23 cellular contexts compared by ENCODE assay signal in genomic region chr15:90690585-90690984, GRCh38.
"Had no signal": no experiment of that assay in that cellular context is flagged by ENCODE, and none has a peak within 500 bp of the region (broad histone marks: within the 10 kb centered on the region; RNA-seq: fewer than 3 reads in every experiment).

No MANE protein-coding gene starts in this region.

- H3K4me3 ChIP-seq: adrenal gland, breast epithelium, colonic mucosa, esophagus squamous epithelium, heart right ventricle, spleen, tibial nerve had no signal

- H3K9me3 ChIP-seq: adrenal gland, breast epithelium, colonic mucosa, tibial nerve had no signal

- H3K36me3 ChIP-seq: adrenal gland, breast epithelium, colonic mucosa, esophagus squamous epithelium, heart right ventricle, spleen, tibial nerve, WERI-Rb-1 had no signal

- ATAC-seq: activated CD8-positive, alpha-beta T cell treated with anti-CD3 and anti-CD28 coated beads, Interleukin-2, amount 10 ng/mL, durations not matched to agents 7 days and 5 days; activated naive CD4-positive, alpha-beta T cell treated with anti-CD3 and anti-CD28 coated beads, Interleukin-2, amount 50 U/mL, for 72 hours; activated T-helper 17 cell treated with anti-CD3 and anti-CD28 coated beads, Interleukin-2, amount 50 U/mL, for 72 hours; heart right ventricle; left colon; T-cell had no signal

- H3K9me3 Mint-ChIP-seq: activated naive CD4-positive, alpha-beta T cell treated with anti-CD3 and anti-CD28 coated beads, Interleukin-2, amount 50 U/mL, for 72 hours; activated T-cell treated with anti-CD3 and anti-CD28 coated beads, Interleukin-2, amount 50 U/mL, for 24 hours; activated T-helper 17 cell treated with anti-CD3 and anti-CD28 coated beads, Interleukin-2, amount 50 U/mL, for 72 hours; central memory CD8-positive, alpha-beta T cell; stimulated activated naive CD8-positive, alpha-beta T cell treated with anti-CD3 and anti-CD28 coated beads, Interleukin-15, Interleukin-2, amounts not matched to agents 100 ng/mL and 50 ng/mL, for 24 hours; T-cell had no signal

- H3K27ac Mint-ChIP-seq: activated CD8-positive, alpha-beta T cell treated with anti-CD3 and anti-CD28 coated beads, Interleukin-2, amount 10 ng/mL, durations not matched to agents 7 days and 5 days; activated naive CD4-positive, alpha-beta T cell treated with anti-CD3 and anti-CD28 coated beads, Interleukin-2, amount 50 U/mL, for 72 hours; activated T-cell treated with anti-CD3 and anti-CD28 coated beads, Interleukin-2, amount 50 U/mL, for 24 hours; activated T-helper 17 cell treated with anti-CD3 and anti-CD28 coated beads, Interleukin-2, amount 50 U/mL, for 72 hours; memory B cell; stimulated activated naive CD8-positive, alpha-beta T cell treated with anti-CD3 and anti-CD28 coated beads, Interleukin-15, Interleukin-2, amounts not matched to agents 100 ng/mL and 50 ng/mL, for 24 hours; T-cell had no signal

- H3K27me3 ChIP-seq: adrenal gland, breast epithelium, colonic mucosa, esophagus squamous epithelium, heart right ventricle, spleen, tibial nerve had no signal

- H3K4me1 Mint-ChIP-seq: neural crest cell had no signal

- DNase-seq: activated CD4-positive, alpha-beta T cell treated with anti-CD3 and anti-CD28 coated beads, Interleukin-2, amount 50 U/mL, for 1 hour; activated CD4-positive, CD25-positive, alpha-beta regulatory T cell treated with anti-CD3 and anti-CD28 coated beads, Interleukin-2, amount 50 U/mL, for 72 hours; activated CD8-positive, alpha-beta T cell treated with anti-CD3 and anti-CD28 coated beads, Interleukin-2, amount 10 ng/mL, durations not matched to agents 7 days and 5 days; activated T-cell treated with anti-CD3 and anti-CD28 coated beads, Interleukin-2, amount 50 U/mL, for 24 hours; adrenal gland; colonic mucosa; esophagus squamous epithelium; heart right ventricle; left colon; occipital lobe; spleen; stimulated activated CD4-positive, alpha-beta T cell treated with anti-CD3 and anti-CD28 coated beads, Interleukin-4, amount 100 ng/mL, for 4 hours; substantia nigra; T-cell; WERI-Rb-1 had no signal

- H3K4me3 Mint-ChIP-seq: activated CD8-positive, alpha-beta T cell treated with anti-CD3 and anti-CD28 coated beads, Interleukin-2, amount 10 ng/mL, durations not matched to agents 7 days and 5 days; activated T-cell treated with anti-CD3 and anti-CD28 coated beads, Interleukin-2, amount 50 U/mL, for 24 hours; activated T-helper 17 cell treated with anti-CD3 and anti-CD28 coated beads, Interleukin-2, amount 50 U/mL, for 72 hours; central memory CD8-positive, alpha-beta T cell; memory B cell; neural crest cell; stimulated activated naive CD8-positive, alpha-beta T cell treated with anti-CD3 and anti-CD28 coated beads, Interleukin-15, Interleukin-2, amounts not matched to agents 100 ng/mL and 50 ng/mL, for 24 hours; T-cell had no signal

- H3K27me3 Mint-ChIP-seq: activated T-cell treated with anti-CD3 and anti-CD28 coated beads, Interleukin-2, amount 50 U/mL, for 24 hours; activated T-helper 17 cell treated with anti-CD3 and anti-CD28 coated beads, Interleukin-2, amount 50 U/mL, for 72 hours; central memory CD8-positive, alpha-beta T cell; memory B cell; stimulated activated naive CD8-positive, alpha-beta T cell treated with anti-CD3 and anti-CD28 coated beads, Interleukin-15, Interleukin-2, amounts not matched to agents 100 ng/mL and 50 ng/mL, for 24 hours; T-cell had no signal

- H3K4me1 ChIP-seq: breast epithelium, colonic mucosa, esophagus squamous epithelium had no signal

- H3K36me3 Mint-ChIP-seq: activated naive CD4-positive, alpha-beta T cell treated with anti-CD3 and anti-CD28 coated beads, Interleukin-2, amount 50 U/mL, for 72 hours; memory B cell; T-cell had no signal
